30 cellular contexts compared by ENCODE assay signal in genomic region chr17:60457148-60457547, GRCh38. TPM values are rescaled to one million over a fixed set of nuclear protein-coding genes. Genes with fewer than 3 reads are reported as not detected.
A peak's percentile ranks its signal among the peaks of the same experiment; 100 is the strongest.
DNase-seq lines count a peak whose midpoint lies in the region; ATAC-seq, FAIRE-seq and TF ChIP-seq lines count a peak whose summit lies in the region.
"Had no signal": no experiment of that assay in that cellular context is flagged by ENCODE, and none has a peak within 500 bp of the region (broad histone marks: within the 10 kb centered on the region; RNA-seq: fewer than 3 reads in every experiment).

No MANE protein-coding gene starts in this region.

- no peaks in the 10 kb centered on the region for H3K79me2 ChIP-seq in HepG2 (ENCODE audit: insufficient read depth, low read length)

- TF ChIP-seq CTCF in HepG2 (CRISPR knock-in tag; IDR thresholded peaks at IDR 0.05) (no peak), right lobe of liver (IDR thresholded peaks at IDR 0.05) (no peak), epithelial cell of esophagus (IDR thresholded peaks at IDR 0.05; ENCODE audit: insufficient read depth, low read depth, low read length, missing control alignments) (no peak), nephron progenitor cell (IDR thresholded peaks at IDR 0.05) (no peak), Peyer's patch (IDR thresholded peaks at IDR 0.05) (no peak)

- H3K27ac Mint-ChIP-seq in nephron progenitor cell, result peak overlapping the region; percentile 68
- H3K27ac Mint-ChIP-seq: CD4-positive, alpha-beta T cell had no signal

- H3K27me3 ChIP-seq in HepG2 (ENCODE audit: control insufficient read depth in 1 of 2, insufficient read depth in 2 of 2, low read length in 2 of 2), result no peaks in the 10 kb centered on the region
- no peaks in the 10 kb centered on the region for H3K27me3 ChIP-seq in right lobe of liver
- no peaks in the 10 kb centered on the region for H3K27me3 ChIP-seq in Peyer's patch
- H3K27me3 ChIP-seq: BLaER1 treated with 17β-estradiol and CSF1 and Interleukin-3, amounts not matched to agents 10 nM and 100 nM had no signal

- TF ChIP-seq POLR2A in HepG2 (IDR thresholded peaks at IDR 0.05; ENCODE audit: insufficient read depth in 1 of 2, low read depth in 2 of 2, low read length in 2 of 2) (no peak), right lobe of liver (IDR thresholded peaks at IDR 0.05) (no peak), Peyer's patch (IDR thresholded peaks at IDR 0.05) (no peak)

- DNase-seq in HepG2 (ENCODE audit: low spot score) (no peak), right lobe of liver (no peak), epithelial cell of esophagus (ENCODE audit: low read depth) (peak; percentile 17), nephron progenitor cell (no peak), Peyer's patch (no peak)
- no peak for DNase-seq in effector CD4-positive, alpha-beta T cell
- DNase-seq: CD4-positive, alpha-beta T cell; COR-L47; DMS53; GOT3; HFFc6; IMR-90; MM.1S; NCI-H1417; NCI-H1694; NCI-H2029 treated with DMSO at 0.1 percent for 48 hours; NCI-H2227 treated with DMSO at 0.1 percent for 48 hours; NCI-H510A; NCI-H69; SHP77 had no signal

- intact Hi-C loops in HepG2 (cut with micrococcal nuclease; ENCODE audit: unreplicated experiment), result no loop called here
- intact Hi-C loops in right lobe of liver (cut with DNase I), result no loop called here

- TF ChIP-seq EP300 in HepG2 (IDR thresholded peaks at IDR 0.05; ENCODE audit: low read depth in 2 of 2, low read length in 2 of 2) (no peak), HepG2 (CRISPR knock-in tag; IDR thresholded peaks at IDR 0.05; ENCODE audit: borderline replicate concordance) (no peak)

- CTCF ChIA-PET in HepG2 (lab: Yijun Ruan, JAX; ENCODE audit: low intra/inter-chr PET ratio, low total read pairs), result no interaction called here

- H3K9me3 ChIP-seq in HepG2 (ENCODE audit: low read length) (no peaks in the 10 kb centered on the region), right lobe of liver (no peaks in the 10 kb centered on the region), Peyer's patch (no peaks in the 10 kb centered on the region)

- in situ Hi-C loops in HepG2 (cut with HindIII; ENCODE audit: extremely low pct_ligation_motif_present, low pct_unique_long_range_greater_than_20kb), result no loop called here

- peaks cover 81% of the 10 kb centered on the region for H3K36me3 Mint-ChIP-seq in nephron progenitor cell (ENCODE audit: low read depth)

- H3K4me3 ChIP-seq in HepG2 (replicated peaks in 1 of 3; ENCODE audit: insufficient read depth in 1 of 3, low read depth in 2 of 3, low read length in 3 of 3) (no peak overlapping the region), right lobe of liver (no peak overlapping the region), epithelial cell of esophagus (ENCODE audit: low read length) (no peak overlapping the region), Peyer's patch (no peak overlapping the region)
- H3K4me3 ChIP-seq: BLaER1 treated with 17β-estradiol and CSF1 and Interleukin-3, amounts not matched to agents 10 nM and 100 nM; HAP-1 had no signal

- BruUV-seq in HepG2 (replicated peaks; lab: Mats Ljungman, UMichigan), result no TSS peak

- FAIRE-seq in HepG2 (lab: Jason Lieb, UNC), result no peak
- FAIRE-seq: A204.1 had no signal

- H3K27me3 Mint-ChIP-seq in nephron progenitor cell (ENCODE audit: low read depth, poor library complexity), result no peaks in the 10 kb centered on the region
- H3K27me3 Mint-ChIP-seq: CD4-positive, alpha-beta T cell had no signal

- H3K36me3 ChIP-seq in HepG2 (replicated peaks in 1 of 2; ENCODE audit: control insufficient read depth in 1 of 2, insufficient read depth in 2 of 2, low read length in 2 of 2) (peaks cover 21 to 79% of the 10 kb centered on the region in 2 experiments), right lobe of liver (peaks cover 0 to 54% (median 13%) of the 10 kb centered on the region in 4 donors), Peyer's patch (peaks cover 0 to 91% (median 0%) of the 10 kb centered on the region in 3 donors)

- H3K4me1 ChIP-seq in HepG2 (ENCODE audit: insufficient read depth, low read length) (no peaks in the 10 kb centered on the region), right lobe of liver (peaks cover 0 to 10% (median 5%) of the 10 kb centered on the region in 4 donors), Peyer's patch (no peaks in the 10 kb centered on the region)
- H3K4me1 ChIP-seq: BLaER1 treated with 17β-estradiol and CSF1 and Interleukin-3, amounts not matched to agents 10 nM and 100 nM had no signal

- H3K27ac ChIP-seq in HepG2 (ENCODE audit: extremely low read length, insufficient read depth, low read length), result no peak overlapping the region
- no peak overlapping the region for H3K27ac ChIP-seq in right lobe of liver
- H3K27ac ChIP-seq in Peyer's patch, result no peak overlapping the region
- H3K27ac ChIP-seq: BLaER1 treated with 17β-estradiol and CSF1 and Interleukin-3, amounts not matched to agents 10 nM and 100 nM; KMS-11 had no signal

- no peak for ATAC-seq in HepG2
- no peak for ATAC-seq in right lobe of liver
- ATAC-seq in HG02623 (IDR thresholded peaks at IDR 0.05; ENCODE audit: unreplicated experiment), result no peak
- no peak for ATAC-seq in GM18873 (IDR thresholded peaks at IDR 0.05; ENCODE audit: low FRiP score, unreplicated experiment)

- H2AFZ ChIP-seq in HepG2 (ENCODE audit: low read length), result no peak overlapping the region

- H3K9ac ChIP-seq in HepG2 (ENCODE audit: insufficient read depth, low read depth, low read length), result no peak overlapping the region
- H3K9ac ChIP-seq: BLaER1 treated with 17β-estradiol and CSF1 and Interleukin-3, amounts not matched to agents 10 nM and 100 nM; KMS-11 had no signal

- no peak overlapping the region for H3K4me2 ChIP-seq in HepG2 (ENCODE audit: low read depth, low read length)
- H3K4me2 ChIP-seq: BLaER1 treated with 17β-estradiol and CSF1 and Interleukin-3, amounts not matched to agents 10 nM and 100 nM; KMS-11 had no signal

- whole genome bisulfite sequencing in HepG2 (ENCODE audit: low lambda C conversion rate), result 97% methylated on average over 2 of the region's 2 CpGs
- 100% methylated on average over 2 of the region's 2 CpGs for WGBS in right lobe of liver (ENCODE audit: insufficient coverage, low coverage, low lambda C conversion rate, missing lambda C conversion rate)

- no peaks in the 10 kb centered on the region for H4K20me1 ChIP-seq in HepG2 (ENCODE audit: insufficient read depth, low read length)

- peaks cover 13% of the 10 kb centered on the region for H3K9me3 Mint-ChIP-seq in nephron progenitor cell
- H3K9me3 Mint-ChIP-seq: HFFc6 had no signal

- TF ChIP-seq RAD21 in HepG2 (CRISPR knock-in tag; IDR thresholded peaks at IDR 0.05), result no peak

- POLR2A ChIA-PET in HepG2 (lab: Yijun Ruan, JAX), result no interaction called here

- H3K4me3 Mint-ChIP-seq in nephron progenitor cell, result no peak overlapping the region
- H3K4me3 Mint-ChIP-seq: CD4-positive, alpha-beta T cell; HFFc6 had no signal

- H3K4me1 Mint-ChIP-seq in nephron progenitor cell, result no peaks in the 10 kb centered on the region

TF ChIP-seq in HepG2, 621 proteins besides CTCF, POLR2A, EP300 and RAD21:
- TF ChIP-seq CEBPB (IDR thresholded peaks at IDR 0.05; ENCODE audit: borderline replicate concordance, low read depth, low read length), result peak; percentile 15; the same call in 1 of the 2 replicates
- 0 out of 2 replicates have a peak, but pooled peaks have one; percentile 30 for TF ChIP-seq ZNF770 (CRISPR knock-in tag; IDR thresholded peaks at IDR 0.05)
- TF ChIP-seq CREB3 (CRISPR knock-in tag; IDR thresholded peaks at IDR 0.05), result no peak
TF ChIP-seq in HepG2: peak in this region for 2.

RNA-seq across cellular contexts. Expression of gene CHCT1, which starts 34.9 kb away (rescaled TPM):
- total RNA-seq in HepG2 (2016; rRNA removed; fragmentation: Illumina TruSeq; extraction: Trizol) (not detected in 2 replicates), right lobe of liver (not detected), Peyer's patch (not detected)
- total RNA-seq in HepG2 (2016; cell fraction: cytosol; rRNA removed; fragmentation: Illumina TruSeq; extraction: Trizol; ENCODE audit: low read depth), result not detected in 2 replicates
- total RNA-seq in HepG2 (2016; cell fraction: insoluble cytoplasmic fraction; rRNA removed; fragmentation: Illumina TruSeq; extraction: Trizol), result not detected in 2 replicates
- not detected in 2 replicates for total RNA-seq in HepG2 (2016; cell fraction: membrane; rRNA removed; fragmentation: Illumina TruSeq; extraction: Trizol)
- not detected in 2 replicates for total RNA-seq in HepG2 (2016; cell fraction: nucleus; rRNA removed; fragmentation: Illumina TruSeq; extraction: Trizol)
- not detected in 2 replicates for polyA plus RNA-seq in HepG2 (2011; rRNA removed)
- polyA plus RNA-seq in HepG2 (2011; cell fraction: cytosol; rRNA removed), result not detected in 2 replicates
- polyA plus RNA-seq in HepG2 (2011; cell fraction: nucleus; rRNA removed), result not detected in 2 replicates
- polyA plus RNA-seq in HepG2 (2012), result not detected in 2 replicates
- not detected in 2 replicates for polyA plus RNA-seq in HepG2 (2016; cell fraction: cytosol; fragmentation: Illumina TruSeq; extraction: Trizol; ENCODE audit: low read depth)
- polyA plus RNA-seq in HepG2 (2016; cell fraction: insoluble cytoplasmic fraction; fragmentation: Illumina TruSeq; extraction: Trizol; ENCODE audit: low read depth), result not detected in 2 replicates
- polyA plus RNA-seq in HepG2 (2016; cell fraction: membrane; fragmentation: Illumina TruSeq; extraction: Trizol; ENCODE audit: low read depth), result not detected in 2 replicates
- polyA plus RNA-seq in HepG2 (2016; cell fraction: nucleus; fragmentation: Illumina TruSeq; extraction: Trizol; ENCODE audit: insufficient read depth, low read depth), result not detected in 2 replicates
- not detected in 2 replicates for polyA minus RNA-seq in HepG2 (2011; rRNA and poly(A)+ RNA removed; ENCODE audit: low replicate concordance)
- not detected in 2 replicates for polyA minus RNA-seq in HepG2 (2011; cell fraction: cytosol; rRNA and poly(A)+ RNA removed)
- polyA minus RNA-seq in HepG2 (2011; cell fraction: nucleus; rRNA and poly(A)+ RNA removed), result not detected in 2 replicates
- total RNA-seq: CD4-positive, alpha-beta T cell; Daoy; G401; HFFc6; IMR-90; SK-MEL-5 had no signal
- polyA plus RNA-seq: AG04450, IMR-90 had no signal
